In genomic region chr15:57604502-57604901, GRCh38 we compare ENCODE assay signal across 10 cellular contexts.
"Had no signal": no experiment of that assay in that cellular context is flagged by ENCODE, and none has a peak within 500 bp of the region (broad histone marks: within the 10 kb centered on the region; RNA-seq: fewer than 3 reads in every experiment).

No MANE protein-coding gene starts in this region.

- H3K4me3 ChIP-seq: transverse colon had no signal

- H3K4me1 ChIP-seq: foreskin keratinocyte, parathyroid adenoma had no signal

- H3K36me3 ChIP-seq: brain microvascular endothelial cell, transverse colon had no signal

- H3K9me3 ChIP-seq: transverse colon had no signal

- ATAC-seq: activated naive CD4-positive, alpha-beta T cell treated with anti-CD3 and anti-CD28 coated beads, Interleukin-2, amount 50 U/mL, for 72 hours; foreskin keratinocyte had no signal

- H3K27ac ChIP-seq: brain microvascular endothelial cell, foreskin keratinocyte, parathyroid adenoma, transverse colon had no signal

- H3K27me3 ChIP-seq: brain microvascular endothelial cell, foreskin keratinocyte, transverse colon had no signal

- DNase-seq: activated CD4-positive, alpha-beta T cell treated with anti-CD3 and anti-CD28 coated beads, Interleukin-2, amount 50 U/mL, for 1 hour; activated effector memory CD4-positive, alpha-beta T cell treated with Interleukin-2 at 50 U/mL for 16 hours; activated T-cell treated with anti-CD3 and anti-CD28 coated beads, Interleukin-2, amount 50 U/mL, for 24 hours; brain microvascular endothelial cell; foreskin keratinocyte; naive B cell; small intestine; transverse colon had no signal
